9 cellular contexts compared by ENCODE assay signal in genomic region chr1:153115268-153115667, GRCh38. TPM values are rescaled to one million over a fixed set of nuclear protein-coding genes. Genes with fewer than 3 reads are reported as not detected.
"Had no signal": no experiment of that assay in that cellular context is flagged by ENCODE, and none has a peak within 500 bp of the region (broad histone marks: within the 10 kb centered on the region; RNA-seq: fewer than 3 reads in every experiment).

No MANE protein-coding gene starts in this region.

RNA-seq across cellular contexts. Expression of gene SPRR2F, which starts 2.0 kb away (rescaled TPM):
- total RNA-seq: LHCN-M2, MCF 10A, NCI-H460, OCI-LY7, PC-3, Peyer's patch, Right ventricle myocardium superior, SJSA1 had no signal
- polyA plus RNA-seq: SK-N-SH had no signal

RNA-seq across cellular contexts. Expression of gene SPRR2E, which starts 20.9 kb away (rescaled TPM):
- total RNA-seq: LHCN-M2, MCF 10A, NCI-H460, OCI-LY7, PC-3, Peyer's patch, Right ventricle myocardium superior, SJSA1 had no signal
- polyA plus RNA-seq: SK-N-SH had no signal

RNA-seq across cellular contexts. Expression of gene SPRR2G, which starts 35.4 kb away (rescaled TPM):
- total RNA-seq: LHCN-M2, MCF 10A, NCI-H460, OCI-LY7, PC-3, Peyer's patch, Right ventricle myocardium superior, SJSA1 had no signal
- polyA plus RNA-seq: SK-N-SH had no signal

RNA-seq across cellular contexts. Expression of gene SPRR2B, which starts 43.9 kb away (rescaled TPM):
- total RNA-seq: LHCN-M2, MCF 10A, NCI-H460, OCI-LY7, PC-3, Peyer's patch, Right ventricle myocardium superior, SJSA1 had no signal
- polyA plus RNA-seq: SK-N-SH had no signal

RNA-seq across cellular contexts. Expression of gene SPRR2A, which starts 58.0 kb away (rescaled TPM):
- total RNA-seq: LHCN-M2, NCI-H460, OCI-LY7, PC-3, Peyer's patch, Right ventricle myocardium superior, SJSA1 had no signal
- polyA plus RNA-seq: SK-N-SH had no signal
